In the genomic region with DNA sequence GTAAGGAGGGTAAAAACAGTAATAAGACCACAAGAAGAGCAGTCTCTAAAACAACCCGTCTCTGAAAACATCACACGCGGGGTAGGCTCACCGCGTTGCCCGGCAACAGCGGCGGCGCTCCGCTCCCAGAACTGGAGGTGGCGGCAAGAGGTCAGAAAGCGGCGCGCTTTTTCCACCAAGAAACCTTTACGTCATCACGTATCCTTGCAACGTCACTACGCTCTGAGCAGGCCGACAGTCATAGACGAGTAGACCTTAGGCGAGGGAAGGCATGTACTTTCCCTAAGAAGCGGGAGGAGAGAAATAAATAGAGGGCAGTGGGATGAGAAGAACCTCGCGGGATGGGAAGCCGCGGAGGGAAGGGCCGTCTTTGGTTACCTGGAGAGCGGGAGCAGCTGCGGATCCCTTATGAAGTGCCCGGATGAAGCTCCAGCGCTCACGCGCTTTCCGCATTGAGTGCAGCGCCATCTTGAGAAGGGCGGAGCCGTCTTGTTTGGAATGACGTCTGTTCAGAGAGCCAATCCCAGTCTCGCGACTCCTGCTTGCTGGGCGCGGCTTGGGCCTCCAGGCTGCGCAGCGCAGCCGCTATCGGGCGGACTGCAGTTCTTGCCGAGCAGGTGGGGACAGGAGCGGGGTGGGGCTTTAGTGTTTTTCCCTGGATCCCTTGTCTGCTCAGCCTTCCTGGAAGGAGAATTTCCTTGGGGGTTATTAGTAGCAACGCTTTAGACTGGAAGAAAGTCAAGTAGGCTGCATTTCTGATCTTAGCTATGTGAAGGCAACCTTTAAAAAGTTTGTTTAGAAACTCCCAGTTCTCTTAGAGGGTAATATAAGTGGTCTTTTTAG, we compare ENCODE assay signal across 1 cellular context.
TF ChIP-seq lines count a peak whose summit lies in the region.

Gene WARS2 (minus strand): TSS at position 477 of the 843 bp plus-strand sequence. CDS start 9 bp downstream, at position 468.

TF ChIP-seq in IMR-90, 13 proteins besides CTCF, POLR2A, EP300 and RAD21 (continued from another document):
- TF ChIP-seq USF2 (IDR thresholded peaks at IDR 0.05; ENCODE audit: low read depth, low read length) (no peak), FOS (IDR thresholded peaks at IDR 0.05; ENCODE audit: low read depth, low read length) (0 out of 2 replicates have a peak, but pooled peaks have one; percentile 1), NFE2L2 (IDR thresholded peaks at IDR 0.05; ENCODE audit: low read depth, low read length) (no peak), RFX5 (IDR thresholded peaks at IDR 0.05; ENCODE audit: low read depth, low read length) (no peak)
- TF ChIP-seq, protein P1, sequence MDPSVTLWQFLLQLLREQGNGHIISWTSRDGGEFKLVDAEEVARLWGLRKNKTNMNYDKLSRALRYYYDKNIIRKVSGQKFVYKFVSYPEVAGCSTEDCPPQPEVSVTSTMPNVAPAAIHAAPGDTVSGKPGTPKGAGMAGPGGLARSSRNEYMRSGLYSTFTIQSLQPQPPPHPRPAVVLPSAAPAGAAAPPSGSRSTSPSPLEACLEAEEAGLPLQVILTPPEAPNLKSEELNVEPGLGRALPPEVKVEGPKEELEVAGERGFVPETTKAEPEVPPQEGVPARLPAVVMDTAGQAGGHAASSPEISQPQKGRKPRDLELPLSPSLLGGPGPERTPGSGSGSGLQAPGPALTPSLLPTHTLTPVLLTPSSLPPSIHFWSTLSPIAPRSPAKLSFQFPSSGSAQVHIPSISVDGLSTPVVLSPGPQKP (IDR thresholded peaks at IDR 0.05; ENCODE audit: borderline replicate concordance, low read depth, low read length): no peak
